ENCODE assay signal across 8 cellular contexts in the genomic region with DNA sequence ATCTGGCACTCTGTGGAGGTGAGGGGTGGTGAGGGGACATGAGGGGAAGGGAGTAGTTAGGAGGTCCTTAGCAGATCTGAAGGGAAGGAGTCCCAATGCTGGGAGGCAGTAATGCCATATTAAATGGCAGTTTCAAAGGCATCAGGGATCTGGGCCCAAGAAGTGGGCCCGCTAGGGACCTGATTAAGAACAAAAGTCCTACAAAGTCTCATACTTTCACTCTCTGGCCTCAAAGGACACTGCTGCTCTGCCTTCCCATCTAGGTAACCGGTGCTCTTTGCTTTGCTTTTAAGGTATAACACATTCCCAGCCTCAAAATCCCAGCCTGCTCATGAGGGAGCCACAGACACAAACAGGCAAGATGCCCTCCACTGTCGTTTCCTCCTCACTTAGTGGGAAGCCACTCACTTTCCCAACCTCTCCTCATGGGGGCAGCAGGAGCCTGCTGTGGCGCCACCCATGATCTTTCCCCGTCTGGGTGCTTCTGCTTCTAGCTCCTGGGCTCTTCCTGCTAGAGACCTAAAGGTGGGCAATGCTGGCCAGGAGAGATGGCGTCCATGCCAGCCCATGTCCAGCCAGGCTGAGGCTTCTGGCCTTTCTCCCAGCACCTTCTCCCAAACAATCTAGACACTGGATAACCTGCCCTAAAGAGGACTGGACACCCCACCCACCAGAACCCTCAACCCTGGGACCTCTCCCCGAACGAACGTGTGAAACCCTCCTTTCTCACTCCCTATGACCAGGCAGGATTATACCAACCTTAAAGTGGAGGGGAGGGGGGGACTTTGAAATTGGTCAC.
DNase-seq lines count a peak whose midpoint lies in the region; ATAC-seq and TF ChIP-seq lines count a peak whose summit lies in the region.

No MANE protein-coding gene starts in this region.

- no peaks in the 10 kb centered on the region for H3K27me3 ChIP-seq in lung (ENCODE audit: control insufficient read depth, insufficient read depth)

- peak overlapping the region; percentile 2 for H3K4me3 ChIP-seq in GM12865 (ENCODE audit: low read depth, low read length)
- no peak overlapping the region for H3K4me3 ChIP-seq in HFF-Myc (replicated peaks; ENCODE audit: low read depth, low read length)
- H3K4me3 ChIP-seq in lung: no peak overlapping the region

- H3K4me1 ChIP-seq in lung (ENCODE audit: control insufficient read depth in 2 of 2, insufficient read depth in 2 of 2, low read length in 2 of 2): no peaks in the 10 kb centered on the region

- peak; percentile 86 for TF ChIP-seq CTCF in GM12865 (IDR thresholded peaks at IDR 0.05; ENCODE audit: insufficient read depth, low read depth, low read length, missing control alignments)
- peak; percentile 59 for TF ChIP-seq CTCF in HFF-Myc (IDR thresholded peaks at IDR 0.05; ENCODE audit: low read depth, low read length, missing control alignments)
- peak; percentile 50 for TF ChIP-seq CTCF in lung (IDR thresholded peaks at IDR 0.05; ENCODE audit: control extremely low read depth, extremely low read depth)

- H3K9me3 ChIP-seq in lung (ENCODE audit: control insufficient read depth in 2 of 2, insufficient read depth in 1 of 2, low read length in 1 of 2): no peaks in the 10 kb centered on the region

- 47 to 49% methylated on average over 9 of the region's 9 CpGs for WGBS in lung, 2 donors

- H3K27ac ChIP-seq in lung (ENCODE audit: low read depth in 1 of 2, low read length in 1 of 2): no peak overlapping the region

- ATAC-seq in lung (ENCODE audit: insufficient read depth, low FRiP score): peak; percentile 84

- DNase-seq in AG08395 (ENCODE audit: low spot score) (peak; percentile 71), GM12865 (ENCODE audit: low read depth) (peak; percentile 89), HFF-Myc (ENCODE audit: extremely low read depth, low read depth) (no peak), M059J (ENCODE audit: low read depth) (peak; percentile 72), SW 1271 (lab: John Stamatoyannopoulos, UW) (peak; percentile 54), dermis microvascular lymphatic vessel endothelial cell (ENCODE audit: low read depth in 2 of 2) (peak; percentile 41 to 58), lung (ENCODE audit: low spot score) (peak; percentile 65), superior temporal gyrus (ENCODE audit: extremely low spot score) (peak; percentile 77)

- no peaks in the 10 kb centered on the region for H3K36me3 ChIP-seq in lung (ENCODE audit: control insufficient read depth in 2 of 2, insufficient read depth in 2 of 2, low read length in 2 of 2)
